ENCODE assay signal across 1 cellular context in the genomic region with DNA sequence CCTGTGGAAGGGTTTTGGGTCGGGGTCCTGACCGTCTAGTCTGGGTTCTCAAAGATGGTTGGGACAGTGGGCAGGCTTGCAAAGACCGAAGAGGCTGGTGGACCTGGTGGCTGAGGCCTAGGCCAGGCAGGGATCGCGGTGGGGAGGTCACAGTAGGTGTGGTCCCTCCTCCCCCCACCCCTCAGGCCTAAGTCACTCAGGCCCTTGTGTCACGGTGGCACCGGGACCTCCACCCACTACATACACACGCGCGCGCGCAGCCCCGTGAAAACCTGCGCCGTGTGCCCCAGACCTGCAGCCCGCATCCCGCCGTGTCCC.
TF ChIP-seq lines count a peak whose summit lies in the region.

No MANE protein-coding gene starts in this region.

TF ChIP-seq in endothelial cell of umbilical vein, 7 proteins besides CTCF, POLR2A, EP300 and RAD21 (continued from another document):
- TF ChIP-seq, protein P1, sequence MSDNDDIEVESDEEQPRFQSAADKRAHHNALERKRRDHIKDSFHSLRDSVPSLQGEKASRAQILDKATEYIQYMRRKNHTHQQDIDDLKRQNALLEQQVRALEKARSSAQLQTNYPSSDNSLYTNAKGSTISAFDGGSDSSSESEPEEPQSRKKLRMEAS (IDR thresholded peaks at IDR 0.05; ENCODE audit: insufficient read depth, insufficient read length), result no peak
- no peak for TF ChIP-seq FOS (IDR thresholded peaks at IDR 0.05; ENCODE audit: borderline replicate concordance, insufficient read depth, low read length)
- TF ChIP-seq POLR2AphosphoS5 (IDR thresholded peaks at IDR 0.05; ENCODE audit: insufficient read depth, low read depth, low read length), result no peak
